Comparison of ENCODE assay signal across 11 cellular contexts in the genomic region with DNA sequence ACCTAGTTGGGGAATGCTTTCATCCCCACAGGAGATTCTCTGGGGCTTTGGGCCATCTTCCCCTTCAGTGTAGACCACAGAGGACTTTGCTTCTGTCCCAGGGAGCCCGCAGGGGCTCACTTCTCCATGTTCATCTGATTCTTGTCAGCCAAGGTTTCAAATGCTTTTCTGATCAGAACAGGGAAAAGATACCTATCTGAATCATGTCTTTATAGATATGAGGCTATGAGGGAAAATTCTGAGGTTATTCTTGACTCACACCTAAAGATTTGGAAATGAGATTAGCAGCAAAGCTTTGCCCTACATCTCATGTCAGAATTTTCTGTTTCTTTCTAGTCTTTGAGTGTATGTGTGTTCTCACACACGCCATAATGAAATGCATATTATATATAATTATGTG. TPM values are rescaled to one million over a fixed set of nuclear protein-coding genes. Genes with fewer than 3 reads are reported as not detected.
DNase-seq lines count a peak whose midpoint lies in the region; ATAC-seq, FAIRE-seq and TF ChIP-seq lines count a peak whose summit lies in the region.
"Had no signal": no experiment of that assay in that cellular context is flagged by ENCODE, and none has a peak within 500 bp of the region (broad histone marks: within the 10 kb centered on the region; RNA-seq: fewer than 3 reads in every experiment).

No MANE protein-coding gene starts in this region.

- H3K4me3 Mint-ChIP-seq in activated naive CD8-positive, alpha-beta T cell treated with anti-CD3 and anti-CD28 coated beads, Interleukin-2, amount 10 ng/mL, durations not matched to agents 7 days and 5 days: peak overlapping the region; percentile 12

- peak; percentile 16 for FAIRE-seq in GM12891 (lab: Jason Lieb, UNC)

- H3K27ac Mint-ChIP-seq in activated naive CD8-positive, alpha-beta T cell treated with anti-CD3 and anti-CD28 coated beads, Interleukin-2, amount 10 ng/mL, durations not matched to agents 7 days and 5 days: peak overlapping the region; percentile 35

- POLR2A ChIA-PET in activated naive CD8-positive, alpha-beta T cell treated with anti-CD3 and anti-CD28 coated beads, Interleukin-2, amount 10 ng/mL, durations not matched to agents 7 days and 5 days (lab: Charles Lee): interaction anchor here (0.7 kb wide), 1 partner anchor 11 kb away, joined by 3 read pairs; no protein-coding TSS in a partner anchor

- no peak overlapping the region for H3K4me3 ChIP-seq in WERI-Rb-1 (ENCODE audit: low read depth, low read length)

- H3K27me3 Mint-ChIP-seq in activated naive CD8-positive, alpha-beta T cell treated with anti-CD3 and anti-CD28 coated beads, Interleukin-2, amount 10 ng/mL, durations not matched to agents 7 days and 5 days: no peaks in the 10 kb centered on the region

- DNase-seq in GM12891 (ENCODE audit: insufficient read length, low spot score): no peak
- no peak for DNase-seq in activated naive CD8-positive, alpha-beta T cell treated with anti-CD3 and anti-CD28 coated beads, Interleukin-2, amount 10 ng/mL, durations not matched to agents 7 days and 5 days
- DNase-seq in putamen (ENCODE audit: low spot score): no peak
- no peak for DNase-seq in epidermal melanocyte (ENCODE audit: insufficient read length, low spot score)
- no peak for DNase-seq in WERI-Rb-1
- DNase-seq: mesendoderm, NCI-H748 treated with DMSO at 0.1 percent for 48 hours, right cardiac atrium had no signal

- no peaks in the 10 kb centered on the region for H3K36me3 ChIP-seq in WERI-Rb-1

- H3K27ac ChIP-seq in WERI-Rb-1: no peak overlapping the region

- TF ChIP-seq POLR2A in GM12891 (IDR thresholded peaks at IDR 0.05; ENCODE audit: low read depth, low read length): no peak

- H3K9me3 Mint-ChIP-seq in activated naive CD8-positive, alpha-beta T cell treated with anti-CD3 and anti-CD28 coated beads, Interleukin-2, amount 10 ng/mL, durations not matched to agents 7 days and 5 days: no peaks in the 10 kb centered on the region

- no peak for TF ChIP-seq CTCF in WERI-Rb-1 (IDR thresholded peaks at IDR 0.05; ENCODE audit: low read depth, low read length)

- no peaks in the 10 kb centered on the region for H3K9me3 ChIP-seq in WERI-Rb-1 (ENCODE audit: severe bottlenecking)

- ATAC-seq in GM21381 (IDR thresholded peaks at IDR 0.05; ENCODE audit: unreplicated experiment) (peak; percentile 12), HG03432 (IDR thresholded peaks at IDR 0.05; ENCODE audit: unreplicated experiment) (peak; percentile 13), HG03521 (IDR thresholded peaks at IDR 0.05; ENCODE audit: unreplicated experiment) (no peak)
- no peak for ATAC-seq in activated naive CD8-positive, alpha-beta T cell treated with anti-CD3 and anti-CD28 coated beads, Interleukin-2, amount 10 ng/mL, durations not matched to agents 7 days and 5 days (ENCODE audit: low read depth)
- ATAC-seq: right cardiac atrium had no signal

- peaks cover 60% of the 10 kb centered on the region for H3K4me1 Mint-ChIP-seq in activated naive CD8-positive, alpha-beta T cell treated with anti-CD3 and anti-CD28 coated beads, Interleukin-2, amount 10 ng/mL, durations not matched to agents 7 days and 5 days

- H3K27me3 ChIP-seq in WERI-Rb-1 (ENCODE audit: insufficient read depth, low read depth, severe bottlenecking): no peaks in the 10 kb centered on the region

- peaks cover 52% of the 10 kb centered on the region for H3K36me3 Mint-ChIP-seq in activated naive CD8-positive, alpha-beta T cell treated with anti-CD3 and anti-CD28 coated beads, Interleukin-2, amount 10 ng/mL, durations not matched to agents 7 days and 5 days

TF ChIP-seq in GM12891, 5 proteins besides CTCF, POLR2A, EP300 and RAD21:
- TF ChIP-seq PAX5 (IDR thresholded peaks at IDR 0.05; ENCODE audit: insufficient read depth, low read length, severe bottlenecking): no peak
- no peak for TF ChIP-seq SPI1 (IDR thresholded peaks at IDR 0.05; ENCODE audit: low read depth, low read length)
- TF ChIP-seq POLR2AphosphoS5 (IDR thresholded peaks at IDR 0.05; ENCODE audit: low read depth, low read length): no peak
- no peak for TF ChIP-seq POU2F2 (IDR thresholded peaks at IDR 0.05; ENCODE audit: low read depth, low read length)
- no peak for TF ChIP-seq TAF1 (IDR thresholded peaks at IDR 0.05; ENCODE audit: low read depth, low read length)

RNA-seq across cellular contexts. Expression of a gene that starts 53.3 kb away (rescaled TPM):
- polyA plus RNA-seq in GM12891 (2012; ENCODE audit: low read depth, missing spikeins): 9.0 TPM
- 10 to 100 TPM; 28.4 to 30.9 TPM for total RNA-seq in activated naive CD8-positive, alpha-beta T cell treated with anti-CD3 and anti-CD28 coated beads, Interleukin-2, amount 10 ng/mL, durations not matched to agents 7 days and 5 days

Comparison
In these comparisons a context has a peak if more than half of its experiments do, and no peak if none do; other contexts are left out.
1. ATAC-seq: peak in GM21381 (single experiment) and HG03432 (single experiment); none in activated naive CD8-positive, alpha-beta T cell treated with anti-CD3 and anti-CD28 coated beads, Interleukin-2, amount 10 ng/mL, durations not matched to agents 7 days and 5 days (single experiment) and HG03521 (single experiment).